Comparison of ENCODE assay signal across 12 cellular contexts in genomic region chr18:35808796-35809195, GRCh38.
"Had no signal": no experiment of that assay in that cellular context is flagged by ENCODE, and none has a peak within 500 bp of the region (broad histone marks: within the 10 kb centered on the region; RNA-seq: fewer than 3 reads in every experiment).

No MANE protein-coding gene starts in this region.

- H3K36me3 ChIP-seq: transverse colon had no signal

- H3K9me3 ChIP-seq: transverse colon had no signal

- H3K27ac ChIP-seq: foreskin keratinocyte, skin epidermis, transverse colon, VCaP had no signal

- H3K27me3 ChIP-seq: transverse colon had no signal

- DNase-seq: activated CD4-positive, alpha-beta T cell treated with anti-CD3 and anti-CD28 coated beads for 36 hours; activated CD8-positive, alpha-beta T cell treated with anti-CD3 and anti-CD28 coated beads for 36 hours; activated naive CD4-positive, alpha-beta T cell; foreskin keratinocyte; head of caudate nucleus; mammary epithelial cell; naive thymus-derived CD4-positive, alpha-beta T cell; posterior cingulate gyrus; T-helper 9 cell; transverse colon had no signal

- H3K4me1 ChIP-seq: transverse colon had no signal

- H3K4me3 ChIP-seq: skin epidermis, transverse colon had no signal

- ATAC-seq: foreskin keratinocyte had no signal
